In the genomic region with DNA sequence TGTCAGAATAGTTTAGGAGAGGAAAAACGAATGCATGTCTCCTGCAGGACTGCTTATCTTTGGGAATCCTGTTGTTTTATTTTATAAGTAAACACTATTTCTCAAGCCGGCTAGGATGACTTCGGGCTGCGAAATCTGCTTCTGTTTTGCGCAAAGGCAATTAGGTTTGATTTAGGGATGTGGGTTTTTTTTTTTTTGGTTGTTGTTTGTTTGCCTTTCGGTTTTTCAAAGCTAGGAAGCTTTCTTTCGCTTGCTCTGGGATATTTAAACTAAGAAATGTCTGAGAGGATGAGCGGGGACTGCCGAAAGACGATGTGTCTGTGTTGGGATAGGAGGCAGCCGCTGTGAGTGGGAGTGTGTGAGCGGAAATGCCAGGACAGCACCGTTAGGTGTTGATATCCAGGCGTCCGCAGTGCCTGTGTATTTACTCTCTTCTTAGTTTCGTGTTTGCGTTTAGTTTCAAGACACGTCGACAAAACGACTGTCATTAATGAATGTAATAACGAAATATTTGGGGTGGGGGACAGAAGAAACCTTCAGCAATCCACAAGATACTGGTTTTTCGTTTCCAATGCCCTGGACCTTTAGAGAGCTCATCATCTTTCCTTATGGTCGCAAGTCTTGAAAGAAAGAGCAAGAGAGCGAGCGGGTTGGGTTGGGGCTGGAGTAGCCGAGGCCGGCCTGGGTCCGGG, we compare ENCODE assay signal across 8 cellular contexts. TPM values are rescaled to one million over a fixed set of nuclear protein-coding genes. Genes with fewer than 3 reads are reported as not detected.
DNase-seq lines count a peak whose midpoint lies in the region; ATAC-seq and TF ChIP-seq lines count a peak whose summit lies in the region.

No MANE protein-coding gene starts in this region.

- 0 out of 2 replicates have a peak, but pooled peaks cover 4% of the 10 kb centered on the region for H3K36me3 ChIP-seq in RWPE2 (ENCODE audit: low read depth)
- no peaks in the 10 kb centered on the region for H3K36me3 ChIP-seq in stomach

- intact Hi-C loops in activated naive CD4-positive, alpha-beta T cell treated with anti-CD3 and anti-CD28 coated beads for 36 hours (cut with micrococcal nuclease): loop anchor here (2.0 to 10.0 kb wide), 3 partner anchors 26 to 528 kb away; a partner anchor contains a TSS
- intact Hi-C loops in stomach (cut with DNase I; ENCODE audit: low total_unique reads): loop anchor here (10.0 kb wide), 1 partner anchor 142 kb away; no protein-coding TSS in a partner anchor
- intact Hi-C loops in posterior cingulate gyrus (cut with DNase I): no loop called here

- H3K4me3 ChIP-seq in RWPE2 (ENCODE audit: severe bottlenecking): peak overlapping the region; percentile 44
- peak overlapping the region; percentile 42 to 63 (median 48) for H3K4me3 ChIP-seq in stomach

- no peak for DNase-seq in activated naive CD4-positive, alpha-beta T cell treated with anti-CD3 and anti-CD28 coated beads for 36 hours
- DNase-seq in activated naive CD4-positive, alpha-beta T cell treated with Interleukin-2 at 50 U/mL for 16 hours: no peak
- no peak for DNase-seq in RWPE2 (ENCODE audit: low spot score)
- peak; percentile 28 for DNase-seq in germinal center (ENCODE audit: low spot score)
- DNase-seq in stomach: no peak
- no peak for DNase-seq in activated gamma-delta T cell treated with Interleukin-2 at 50 U/mL for 16 hours
- no peak for DNase-seq in posterior cingulate gyrus

- H3K4me1 Mint-ChIP-seq in activated naive CD4-positive, alpha-beta T cell treated with anti-CD3 and anti-CD28 coated beads for 36 hours (ENCODE audit: low read depth): peaks cover 49% of the 10 kb centered on the region

- ATAC-seq in RWPE2 (ENCODE audit: low read depth) (peak; percentile 56), HG03342 (IDR thresholded peaks at IDR 0.05; ENCODE audit: unreplicated experiment) (no peak)

- peaks cover 80% of the 10 kb centered on the region for H3K27me3 Mint-ChIP-seq in activated naive CD4-positive, alpha-beta T cell treated with anti-CD3 and anti-CD28 coated beads for 36 hours (ENCODE audit: low read depth)

- H3K27me3 ChIP-seq in RWPE2 (ENCODE audit: insufficient read depth, poor library complexity, severe bottlenecking) (no peaks in the 10 kb centered on the region), stomach (peaks cover 19 to 96% (median 84%) of the 10 kb centered on the region in 3 donors)

- H3K4me1 ChIP-seq in RWPE2 (ENCODE audit: insufficient read depth, poor library complexity, severe bottlenecking) (peaks cover 6% of the 10 kb centered on the region), stomach (peaks cover 45 to 73% (median 64%) of the 10 kb centered on the region in 4 donors)

- CTCF ChIA-PET in activated naive CD4-positive, alpha-beta T cell treated with anti-CD3 and anti-CD28 coated beads for 36 hours (lab: Charles Lee): interaction anchor here (0.6 to 0.9 kb wide), 3 partner anchors 65 to 146 kb away, joined by 3 read pairs; no protein-coding TSS in a partner anchor

- peak overlapping the region; percentile 73 for H3K4me3 Mint-ChIP-seq in activated naive CD4-positive, alpha-beta T cell treated with anti-CD3 and anti-CD28 coated beads for 36 hours

- TF ChIP-seq CTCF in RWPE2 (IDR thresholded peaks at IDR 0.05; ENCODE audit: poor library complexity, severe bottlenecking): peak; percentile 12
- TF ChIP-seq CTCF in stomach (IDR thresholded peaks at IDR 0.05): no peak

- WGBS in stomach, 5 donors: 7 to 10% (median 8%) methylated on average over 28 of the region's 28 CpGs

- TF ChIP-seq POLR2A in stomach (IDR thresholded peaks at IDR 0.05): no peak

- no peaks in the 10 kb centered on the region for H3K9me3 ChIP-seq in RWPE2 (ENCODE audit: severe bottlenecking)
- H3K9me3 ChIP-seq in stomach: peaks cover 0 to under 1% (median 0%) of the 10 kb centered on the region in 4 donors

- H3K27ac ChIP-seq in RWPE2 (ENCODE audit: poor library complexity, severe bottlenecking) (peak overlapping the region; percentile 56), stomach (peak overlapping the region; percentile 62 to 80 (median 74))

- H3K36me3 Mint-ChIP-seq in activated naive CD4-positive, alpha-beta T cell treated with anti-CD3 and anti-CD28 coated beads for 36 hours (ENCODE audit: low read depth): peaks cover 1% of the 10 kb centered on the region

- no peaks in the 10 kb centered on the region for H3K9me3 Mint-ChIP-seq in activated naive CD4-positive, alpha-beta T cell treated with anti-CD3 and anti-CD28 coated beads for 36 hours

- H3K27ac Mint-ChIP-seq in activated naive CD4-positive, alpha-beta T cell treated with anti-CD3 and anti-CD28 coated beads for 36 hours: no peak overlapping the region

- TF ChIP-seq EP300 in stomach (IDR thresholded peaks at IDR 0.05): no peak

RNA-seq across cellular contexts. Expression of a gene that starts 0.6 kb away (rescaled TPM):
- total RNA-seq in activated naive CD4-positive, alpha-beta T cell treated with anti-CD3 and anti-CD28 coated beads for 36 hours: not detected
- 1 to 10 TPM in 3 of 5 donors, not detected in 2; 1.3 to 4.0 (median 2.3) TPM for total RNA-seq in stomach
- polyA plus RNA-seq in stomach: 1 to 10 TPM in 2 of 3 donors, under 1 TPM in 1; 0.58 to 2.3 (median 2.1) TPM

RNA-seq across cellular contexts. Expression of a gene that starts 25.9 kb away (rescaled TPM):
- 100 to 1,000 TPM; 158 to 166 TPM for total RNA-seq in activated naive CD4-positive, alpha-beta T cell treated with anti-CD3 and anti-CD28 coated beads for 36 hours
- total RNA-seq in stomach: 100 to 1,000 TPM in 3 of 5 donors, 10 to 100 TPM in 2; 68.2 to 304 (median 118) TPM
- 100 to 1,000 TPM in 2 of 3 donors, 10 to 100 TPM in 1; 79.6 to 157 (median 100) TPM for polyA plus RNA-seq in stomach
